In genomic region chr12:44250440-44250839, GRCh38 we compare ENCODE assay signal across 2 cellular contexts.
A peak's percentile ranks its signal among the peaks of the same experiment; 100 is the strongest.
ATAC-seq and TF ChIP-seq lines count a peak whose summit lies in the region.
"Not testable (repeated sequence)": the region's sequence is repeated elsewhere in the genome, so short reads cannot be mapped to it uniquely, and the experiment has no call there.

No MANE protein-coding gene starts in this region.

- not testable (repeated sequence) for H3K27ac ChIP-seq in HEK293 (ENCODE audit: extremely low read depth, low read depth, low read length)

- H3K9me3 ChIP-seq in HEK293 (ENCODE audit: control insufficient read depth, insufficient read depth, low read depth, low read length): not testable (repeated sequence)

- not testable (repeated sequence) for H3K36me3 ChIP-seq in HEK293 (ENCODE audit: control insufficient read depth in 2 of 2, insufficient read depth in 1 of 2, low read length in 2 of 2)

- POLR2A ChIA-PET in HEK293 (lab: Yijun Ruan, JAX): not testable (repeated sequence)

- TF ChIP-seq CTCF in HEK293 (tag by site-specific recombination; IDR thresholded peaks at IDR 0.05): not testable (repeated sequence)

- CTCF ChIA-PET in HEK293 (lab: Yijun Ruan, JAX): not testable (repeated sequence)

- H3K4me1 ChIP-seq in HEK293 (ENCODE audit: control insufficient read depth, insufficient read depth, low read length): not testable (repeated sequence)

- not testable (repeated sequence) for H3K4me3 ChIP-seq in HEK293 (ENCODE audit: low read depth, low read length)

- not testable (repeated sequence) for ATAC-seq in SK-N-SH treated with all-trans-retinoic acid at 6 μM for 48 hours

TF ChIP-seq in HEK293, 187 proteins besides CTCF, POLR2A, EP300 and RAD21:
- peak; percentile 44; the same call in 1 of the 2 replicates for TF ChIP-seq ZNF280D (tag by site-specific recombination; IDR thresholded peaks at IDR 0.05)
- peak; percentile 96 for TF ChIP-seq ZNF146 (tag by site-specific recombination; IDR thresholded peaks at IDR 0.05)
TF ChIP-seq in HEK293: peak in this region for 2; not testable (repeated sequence) for 185.

TF ChIP-seq in SK-N-SH treated with all-trans-retinoic acid at 6 μM for 48 hours, 23 proteins besides CTCF, POLR2A, EP300 and RAD21:
- TF ChIP-seq ZNF8 (CRISPR knock-in tag; IDR thresholded peaks at IDR 0.05): peak; percentile 80
